Comparison of ENCODE assay signal across 16 cellular contexts in the genomic region with DNA sequence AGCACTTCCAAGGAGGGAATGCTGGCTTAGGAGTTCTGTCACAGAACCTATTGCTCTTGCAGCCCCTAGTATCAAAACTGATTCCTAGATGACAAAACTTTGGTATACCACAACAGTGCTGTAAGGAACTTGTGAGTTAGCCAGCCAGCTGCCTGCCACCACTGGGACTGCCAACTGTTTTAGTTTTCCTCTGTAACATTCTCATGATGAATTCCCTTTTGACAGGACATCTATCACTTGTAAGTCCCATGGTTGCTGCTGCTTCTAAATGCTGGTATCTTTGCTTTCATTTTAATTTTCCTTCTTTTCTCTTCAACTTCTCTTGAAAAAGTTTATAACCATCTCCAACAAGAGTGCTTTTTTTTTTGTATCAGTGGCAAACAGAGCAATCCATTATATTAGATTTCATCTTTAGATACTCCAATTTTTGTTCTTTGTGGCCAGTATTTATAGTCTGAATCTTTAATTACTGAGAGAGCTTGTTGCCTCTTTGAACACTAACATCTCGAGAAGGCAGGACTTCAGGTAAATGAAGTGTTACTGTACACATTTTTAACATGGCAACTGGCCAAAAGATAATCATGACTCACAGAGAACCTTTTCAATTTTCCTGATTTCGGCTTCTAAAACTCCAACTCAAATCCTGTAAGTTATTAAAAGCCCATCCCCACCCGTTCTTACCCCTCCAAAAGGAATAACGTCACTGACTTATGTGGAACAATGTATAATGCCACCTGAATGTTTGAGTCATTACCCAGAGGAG. TPM values are rescaled to one million over a fixed set of nuclear protein-coding genes. Genes with fewer than 3 reads are reported as not detected.
DNase-seq lines count a peak whose midpoint lies in the region; ATAC-seq, FAIRE-seq and TF ChIP-seq lines count a peak whose summit lies in the region.
"Had no signal": no experiment of that assay in that cellular context is flagged by ENCODE, and none has a peak within 500 bp of the region (broad histone marks: within the 10 kb centered on the region; RNA-seq: fewer than 3 reads in every experiment).

No MANE protein-coding gene starts in this region.

- no peaks in the 10 kb centered on the region for H3K27me3 ChIP-seq in GM12878 (replicated peaks in 1 of 2; ENCODE audit: control insufficient read depth in 2 of 2, insufficient read depth in 2 of 2, low read length in 1 of 2)

- TF ChIP-seq RAD21 in GM12878 (IDR thresholded peaks at IDR 0.05; ENCODE audit: insufficient read depth, low read depth, low read length) = no peak

- no peak overlapping the region for H3K27ac ChIP-seq in GM12878 (ENCODE audit: control insufficient read depth, insufficient read depth)

- no peak overlapping the region for H3K4me3 ChIP-seq in GM12878

- SMC1A ChIA-PET in GM12878 (lab: Charles Lee; ENCODE audit: uncharacterized antibody, unreplicated experiment) = no interaction called here

- H3K36me3 ChIP-seq in GM12878 (ENCODE audit: control insufficient read depth in 2 of 2, insufficient read depth in 2 of 2, low read length in 1 of 2) = peaks cover 0 to 14% of the 10 kb centered on the region in 2 experiments

- in situ Hi-C loops in GM12878 (cut with MboI) = no loop called here

- POLR2A ChIA-PET in GM12878 (lab: Charles Lee) = no interaction called here

- H3K36me3 Mint-ChIP-seq in memory B cell = peaks cover 17% of the 10 kb centered on the region
- peaks cover 16% of the 10 kb centered on the region for H3K36me3 Mint-ChIP-seq in activated naive CD8-positive, alpha-beta T cell treated with anti-CD3 and anti-CD28 coated beads for 36 hours
- peaks cover 61% of the 10 kb centered on the region for H3K36me3 Mint-ChIP-seq in stimulated activated effector memory CD8-positive, alpha-beta T cell treated with anti-CD3 and anti-CD28 coated beads, Interleukin-12 subunit alpha, Interleukin-12 subunit beta, amount 100 ng/mL, for 72 hours

- H3K9me3 Mint-ChIP-seq in memory B cell = no peaks in the 10 kb centered on the region
- no peaks in the 10 kb centered on the region for H3K9me3 Mint-ChIP-seq in activated naive CD8-positive, alpha-beta T cell treated with anti-CD3 and anti-CD28 coated beads for 36 hours
- no peaks in the 10 kb centered on the region for H3K9me3 Mint-ChIP-seq in stimulated activated effector memory CD8-positive, alpha-beta T cell treated with anti-CD3 and anti-CD28 coated beads, Interleukin-12 subunit alpha, Interleukin-12 subunit beta, amount 100 ng/mL, for 72 hours

- H3K79me2 ChIP-seq in GM12878 (ENCODE audit: control insufficient read depth, insufficient read depth, low read length) = no peaks in the 10 kb centered on the region

- no peak for TF ChIP-seq POLR2A in GM12878 (IDR thresholded peaks at IDR 0.05; ENCODE audit: low read depth, low read length)

- no peak for ATAC-seq in GM12878
- ATAC-seq in memory B cell (ENCODE audit: low read depth) = no peak
- ATAC-seq in stimulated activated effector memory CD8-positive, alpha-beta T cell treated with anti-CD3 and anti-CD28 coated beads, Interleukin-12 subunit alpha, Interleukin-12 subunit beta, amount 100 ng/mL, for 72 hours = no peak
- ATAC-seq: HCT116, PC-3 had no signal

- intact Hi-C loops in GM12878 (cut with micrococcal nuclease; ENCODE audit: unreplicated experiment) = no loop called here

- no peaks in the 10 kb centered on the region for H3K4me1 ChIP-seq in GM12878 (ENCODE audit: control insufficient read depth, insufficient read depth, low read length)

- no peak for TF ChIP-seq EP300 in GM12878 (IDR thresholded peaks at IDR 0.05; ENCODE audit: borderline replicate concordance in 1 of 2, control insufficient read depth in 1 of 2, low read depth in 2 of 2, low read length in 2 of 2)

- no peak overlapping the region for H3K4me2 ChIP-seq in GM12878 (ENCODE audit: control insufficient read depth, insufficient read depth)

- RAD21 ChIA-PET in GM12878 (lab: Charles Lee; ENCODE audit: unreplicated experiment) = no interaction called here

- no peak overlapping the region for H3K9ac ChIP-seq in GM12878 (ENCODE audit: control insufficient read depth, insufficient read depth, low read length)

- no peaks in the 10 kb centered on the region for H3K4me1 Mint-ChIP-seq in memory B cell
- H3K4me1 Mint-ChIP-seq in activated naive CD8-positive, alpha-beta T cell treated with anti-CD3 and anti-CD28 coated beads for 36 hours = peaks cover 11% of the 10 kb centered on the region
- no peaks in the 10 kb centered on the region for H3K4me1 Mint-ChIP-seq in stimulated activated effector memory CD8-positive, alpha-beta T cell treated with anti-CD3 and anti-CD28 coated beads, Interleukin-12 subunit alpha, Interleukin-12 subunit beta, amount 100 ng/mL, for 72 hours

- no peak overlapping the region for H2AFZ ChIP-seq in GM12878 (ENCODE audit: control insufficient read depth, low read depth, low read length)

- no peaks in the 10 kb centered on the region for H3K9me3 ChIP-seq in GM12878 (replicated peaks; ENCODE audit: control insufficient read depth, insufficient read depth, low read length)

- TF ChIP-seq CTCF in GM12878 (IDR thresholded peaks at IDR 0.05 in 2 of 3, conservative IDR thresholded peaks at IDR 0.05 in 1 of 3; ENCODE audit: control insufficient read depth in 2 of 3, extremely low read depth in 1 of 3, insufficient read depth in 1 of 3, low read depth in 3 of 3, low read length in 3 of 3) = no peak

- no peaks in the 10 kb centered on the region for H4K20me1 ChIP-seq in GM12878 (ENCODE audit: control insufficient read depth, insufficient read depth)

- DNase-seq in NCI-H1105 treated with DMSO at 0.1 percent for 48 hours (lab: John Stamatoyannopoulos, UW) (peak; percentile 11), NCI-H1105 (lab: John Stamatoyannopoulos, UW) (no peak), COLO829 (ENCODE audit: low spot score) (peak; percentile 2), GM12878 (ENCODE audit: low read depth, low spot score) (no peak), memory B cell (ENCODE audit: low spot score in 2 of 2) (no peak), HT-29 (ENCODE audit: low spot score) (no peak)
- DNase-seq in activated naive CD8-positive, alpha-beta T cell treated with anti-CD3 and anti-CD28 coated beads for 36 hours = no peak
- no peak for DNase-seq in stimulated activated effector memory CD8-positive, alpha-beta T cell treated with anti-CD3 and anti-CD28 coated beads, Interleukin-12 subunit alpha, Interleukin-12 subunit beta, amount 100 ng/mL, for 72 hours (ENCODE audit: low spot score in 2 of 2)
- DNase-seq: 8988T, C1 segment of cervical spinal cord, COR-L47, NCI-H345, NCI-H526 treated with DMSO at 0.1 percent for 48 hours, PC-3 had no signal

- no peak overlapping the region for H3K4me3 Mint-ChIP-seq in memory B cell
- H3K4me3 Mint-ChIP-seq in activated naive CD8-positive, alpha-beta T cell treated with anti-CD3 and anti-CD28 coated beads for 36 hours = no peak overlapping the region
- no peak overlapping the region for H3K4me3 Mint-ChIP-seq in stimulated activated effector memory CD8-positive, alpha-beta T cell treated with anti-CD3 and anti-CD28 coated beads, Interleukin-12 subunit alpha, Interleukin-12 subunit beta, amount 100 ng/mL, for 72 hours

- H3K27me3 Mint-ChIP-seq in memory B cell = no peaks in the 10 kb centered on the region
- no peaks in the 10 kb centered on the region for H3K27me3 Mint-ChIP-seq in activated naive CD8-positive, alpha-beta T cell treated with anti-CD3 and anti-CD28 coated beads for 36 hours

- peak overlapping the region; percentile 51 for H3K27ac Mint-ChIP-seq in memory B cell
- no peak overlapping the region for H3K27ac Mint-ChIP-seq in activated naive CD8-positive, alpha-beta T cell treated with anti-CD3 and anti-CD28 coated beads for 36 hours
- no peak overlapping the region for H3K27ac Mint-ChIP-seq in stimulated activated effector memory CD8-positive, alpha-beta T cell treated with anti-CD3 and anti-CD28 coated beads, Interleukin-12 subunit alpha, Interleukin-12 subunit beta, amount 100 ng/mL, for 72 hours

- BruUV-seq in GM12878 (replicated peaks; lab: Mats Ljungman, UMichigan) = TSS peak; percentile 42

- CTCF ChIA-PET in GM12878 (lab: Yijun Ruan, JAX) = no interaction called here

- 100% methylated on average over 4 of the region's 4 CpGs for WGBS in GM12878 (ENCODE audit: insufficient coverage, insufficient replicate concordance, low lambda C conversion rate, missing lambda C conversion rate)

- no peak for FAIRE-seq in GM12878 (lab: Jason Lieb, UNC)

RNA-seq across cellular contexts. Expression of a gene that starts 19.8 kb away (rescaled TPM):
- 13.7 and 18.2 TPM in 2 replicates for total RNA-seq in GM12878 (2013; cell fraction: nucleolus; rRNA removed)
- total RNA-seq in GM12878 (2014; rRNA removed) (3.8 and 4.2 TPM in 2 replicates), GM12878 (2014; rRNA removed; fragmentation: Illumina TruSeq; extraction: Trizol) (7.5 and 8.7 TPM in 2 replicates), GM12878 (2021) (7.6 and 7.7 TPM in 2 replicates)
- 2.9 TPM for polyA plus RNA-seq in GM12878 (2011; ENCODE audit: low read depth)
- polyA plus RNA-seq in GM12878 (2011; rRNA removed) (15.9 and 29.6 TPM in 2 replicates), GM12878 (2014; fragmentation: Illumina TruSeq; extraction: Trizol) (8.8 and 9.8 TPM in 2 replicates), GM12878 (2014; fragmentation: Nextera tagmentation; extraction: Ambion mirVana) (1 to 10 TPM; 2.1 to 3.0 TPM), GM12878 (2014; rRNA removed) (3.2 and 4.3 TPM in 2 replicates), GM12878 (2016; fragmentation: Nextera tagmentation; extraction: Ambion mirVana) (1 to 10 TPM; 6.7 to 7.1 TPM)
- 3.0 and 3.3 TPM in 2 replicates for polyA plus RNA-seq in GM12878 (2011; cell fraction: cytosol; rRNA removed)
- 2.6 and 2.9 TPM in 2 replicates for polyA plus RNA-seq in GM12878 (2011; cell fraction: nucleus; rRNA removed)
- 5.4 and 6.4 TPM in 2 replicates for polyA plus RNA-seq in GM12878 (2012)
- 4.8 and 10.1 TPM in 2 replicates for polyA minus RNA-seq in GM12878 (2011; rRNA and poly(A)+ RNA removed)
- polyA minus RNA-seq in GM12878 (2011; cell fraction: cytosol; rRNA and poly(A)+ RNA removed) = 1.9 and 4.3 TPM in 2 replicates
- polyA minus RNA-seq in GM12878 (2011; cell fraction: nucleus; rRNA and poly(A)+ RNA removed) = 4.5 and 7.7 TPM in 2 replicates
- total RNA-seq in HT-29 (2014; rRNA removed; shearing (Covaris generic)) = 2.5 and 3.6 TPM in 2 replicates
- 10 to 100 TPM; 12.1 to 12.9 TPM for total RNA-seq in activated naive CD8-positive, alpha-beta T cell treated with anti-CD3 and anti-CD28 coated beads for 36 hours

RNA-seq across cellular contexts. Expression of a gene that starts 36.2 kb away (rescaled TPM):
- total RNA-seq in GM12878 (2013; cell fraction: nucleolus; rRNA removed) = 47.0 and 52.6 TPM in 2 replicates
- 37.1 and 39.3 TPM in 2 replicates for total RNA-seq in GM12878 (2014; rRNA removed)
- total RNA-seq in GM12878 (2014; rRNA removed; fragmentation: Illumina TruSeq; extraction: Trizol) = 31.3 and 34.5 TPM in 2 replicates
- 36.3 and 37.3 TPM in 2 replicates for total RNA-seq in GM12878 (2021)
- polyA plus RNA-seq in GM12878 (2011; ENCODE audit: low read depth) = 23.2 TPM
- 46.5 and 71.3 TPM in 2 replicates for polyA plus RNA-seq in GM12878 (2011; rRNA removed)
- 18.6 and 21.5 TPM in 2 replicates for polyA plus RNA-seq in GM12878 (2011; cell fraction: cytosol; rRNA removed)
- 26.3 and 27.4 TPM in 2 replicates for polyA plus RNA-seq in GM12878 (2011; cell fraction: nucleus; rRNA removed)
- polyA plus RNA-seq in GM12878 (2012) = 34.4 and 38.7 TPM in 2 replicates
- polyA plus RNA-seq in GM12878 (2014; fragmentation: Illumina TruSeq; extraction: Trizol) = 29.2 and 41.4 TPM in 2 replicates
- polyA plus RNA-seq in GM12878 (2014; fragmentation: Nextera tagmentation; extraction: Ambion mirVana) = 10 to 100 TPM; 10.3 to 23.6 TPM
- 37.4 and 37.8 TPM in 2 replicates for polyA plus RNA-seq in GM12878 (2014; rRNA removed)
- polyA plus RNA-seq in GM12878 (2016; fragmentation: Nextera tagmentation; extraction: Ambion mirVana) = 10 to 100 TPM; 59.4 to 63.5 TPM
- polyA minus RNA-seq in GM12878 (2011; rRNA and poly(A)+ RNA removed) = 20.1 and 31.5 TPM in 2 replicates
- polyA minus RNA-seq in GM12878 (2011; cell fraction: cytosol; rRNA and poly(A)+ RNA removed) = 11.1 and 12.8 TPM in 2 replicates
- 30.1 and 50.8 TPM in 2 replicates for polyA minus RNA-seq in GM12878 (2011; cell fraction: nucleus; rRNA and poly(A)+ RNA removed)
- 19.8 and 25.5 TPM in 2 replicates for total RNA-seq in HT-29 (2014; rRNA removed; shearing (Covaris generic))
- 10 to 100 TPM; 49.4 to 50.4 TPM for total RNA-seq in activated naive CD8-positive, alpha-beta T cell treated with anti-CD3 and anti-CD28 coated beads for 36 hours

RNA-seq across cellular contexts. Expression of a gene that starts 51.8 kb away (rescaled TPM):
- total RNA-seq in GM12878 (2013; cell fraction: nucleolus; rRNA removed) = 0.84 and 0.91 TPM in 2 replicates
- total RNA-seq in GM12878 (2014; rRNA removed) (0.33 and 0.51 TPM in 2 replicates), GM12878 (2014; rRNA removed; fragmentation: Illumina TruSeq; extraction: Trizol) (0.76 and 0.88 TPM in 2 replicates), GM12878 (2021) (0.13 and 0.23 TPM in 2 replicates)
- 0.87 TPM for polyA plus RNA-seq in GM12878 (2011; ENCODE audit: low read depth)
- polyA plus RNA-seq in GM12878 (2011; rRNA removed) (0.95 and 1.9 TPM in 2 replicates), GM12878 (2014; fragmentation: Illumina TruSeq; extraction: Trizol) (1.0 and 1.3 TPM in 2 replicates), GM12878 (2014; fragmentation: Nextera tagmentation; extraction: Ambion mirVana) (under 1 TPM; 0.35 to 0.62 TPM), GM12878 (2014; rRNA removed) (1.1 TPM in 2 replicates), GM12878 (2016; fragmentation: Nextera tagmentation; extraction: Ambion mirVana) (under 1 TPM; 0.39 to 0.50 TPM)
- 0.27 and 0.48 TPM in 2 replicates for polyA plus RNA-seq in GM12878 (2011; cell fraction: cytosol; rRNA removed)
- polyA plus RNA-seq in GM12878 (2011; cell fraction: nucleus; rRNA removed) = 1.9 and 2.6 TPM in 2 replicates
- polyA plus RNA-seq in GM12878 (2012) = 0.56 and 0.69 TPM in 2 replicates
- 0.21 and 0.29 TPM in 2 replicates for polyA minus RNA-seq in GM12878 (2011; rRNA and poly(A)+ RNA removed)
- polyA minus RNA-seq in GM12878 (2011; cell fraction: cytosol; rRNA and poly(A)+ RNA removed) = not detected in 2 replicates
- polyA minus RNA-seq in GM12878 (2011; cell fraction: nucleus; rRNA and poly(A)+ RNA removed) = 0.36 TPM in 1 of 2 replicates, not detected in the other
- 0.05 and 0.41 TPM in 2 replicates for total RNA-seq in HT-29 (2014; rRNA removed; shearing (Covaris generic))
- total RNA-seq in activated naive CD8-positive, alpha-beta T cell treated with anti-CD3 and anti-CD28 coated beads for 36 hours = under 1 TPM; 0.40 to 0.72 TPM
- total RNA-seq: HT1080 had no signal

Comparison
In these comparisons a context has a peak if more than half of its experiments do, and no peak if none do; other contexts are left out.
1. DNase-seq: peak in NCI-H1105 treated with DMSO at 0.1 percent for 48 hours (single experiment) and COLO829 (single experiment); none in NCI-H1105 (single experiment), GM12878 (single experiment), memory B cell (0 of 2), HT-29 (single experiment), activated naive CD8-positive, alpha-beta T cell treated with anti-CD3 and anti-CD28 coated beads for 36 hours (single experiment) and stimulated activated effector memory CD8-positive, alpha-beta T cell treated with anti-CD3 and anti-CD28 coated beads, Interleukin-12 subunit alpha, Interleukin-12 subunit beta, amount 100 ng/mL, for 72 hours (0 of 2).